ENCODE assay signal across 18 cellular contexts in genomic region chr2:100107911-100108647, GRCh38. TPM values are rescaled to one million over a fixed set of nuclear protein-coding genes. Genes with fewer than 3 reads are reported as not detected.
DNase-seq lines count a peak whose midpoint lies in the region; ATAC-seq and TF ChIP-seq lines count a peak whose summit lies in the region.
"Had no signal": no experiment of that assay in that cellular context is flagged by ENCODE, and none has a peak within 500 bp of the region (broad histone marks: within the 10 kb centered on the region; RNA-seq: fewer than 3 reads in every experiment).

No MANE protein-coding gene starts in this region.

- no peak for TF ChIP-seq POLR2A in transverse colon (IDR thresholded peaks at IDR 0.05)

- 72 to 85% methylated on average over 4 to 6 of the region's 6 CpGs for WGBS in transverse colon (ENCODE audit: low coverage in 1 of 2), 2 donors

- H3K9me3 Mint-ChIP-seq in activated naive CD8-positive, alpha-beta T cell treated with anti-CD3 and anti-CD28 coated beads, Interleukin-2, amount 50 U/mL, for 24 hours, result no peaks in the 10 kb centered on the region
- H3K9me3 Mint-ChIP-seq: activated naive CD4-positive, alpha-beta T cell treated with anti-CD3 and anti-CD28 coated beads, Interleukin-2, amount 50 U/mL, for 72 hours had no signal

- TF ChIP-seq CTCF in transverse colon (IDR thresholded peaks at IDR 0.05), result no peak

- intact Hi-C loops in transverse colon (cut with DNase I; ENCODE audit: low total_unique reads), result loop anchor here (5.0 kb wide), 1 partner anchor 551 kb away; no protein-coding TSS in a partner anchor

- DNase-seq in DMS53 (lab: John Stamatoyannopoulos, UW), result peak; percentile 24
- DNase-seq in DMS53 treated with DMSO at 0.1 percent for 48 hours (lab: John Stamatoyannopoulos, UW; ENCODE audit: unreplicated experiment), result no peak
- peak; percentile 88 for DNase-seq in SK-N-DZ (ENCODE audit: low spot score)
- DNase-seq in left kidney (ENCODE audit: low read depth, low spot score), result peak; percentile 75
- DNase-seq in transverse colon, result no peak
- no peak for DNase-seq in activated naive CD8-positive, alpha-beta T cell treated with anti-CD3 and anti-CD28 coated beads, Interleukin-2, amount 50 U/mL, for 24 hours
- DNase-seq in COR-L47 (lab: John Stamatoyannopoulos, UW), result no peak
- no peak for DNase-seq in dermis blood vessel endothelial cell
- DNase-seq: activated CD4-positive, alpha-beta T cell treated with anti-CD3 and anti-CD28 coated beads for 1 hour; colonic mucosa; heart right ventricle; left ventricle myocardium inferior; NCI-H2029 treated with DMSO at 0.1 percent for 48 hours; stimulated activated CD4-positive, alpha-beta T cell treated with anti-CD3 and anti-CD28 coated beads, Interleukin-4, amount 100 ng/mL, for 24 hours; stomach; upper lobe of left lung had no signal

- H3K36me3 Mint-ChIP-seq in activated naive CD8-positive, alpha-beta T cell treated with anti-CD3 and anti-CD28 coated beads, Interleukin-2, amount 50 U/mL, for 24 hours (ENCODE audit: low read depth), result no peaks in the 10 kb centered on the region

- in situ Hi-C loops in transverse colon (cut with MboI; ENCODE audit: low pct_ligation_motif_present in 1 of 4, low pct_unique_long_range_greater_than_20kb in 1 of 4, low sequenced_read_pairs in 3 of 4), result no loop called here

- H3K4me1 Mint-ChIP-seq in activated naive CD8-positive, alpha-beta T cell treated with anti-CD3 and anti-CD28 coated beads, Interleukin-2, amount 50 U/mL, for 24 hours, result peaks cover 8% of the 10 kb centered on the region

- H3K4me3 ChIP-seq in transverse colon, result no peak overlapping the region
- H3K4me3 ChIP-seq: colonic mucosa, heart right ventricle, left ventricle myocardium inferior, smooth muscle cell, stomach, upper lobe of left lung had no signal

- peak overlapping the region in 3 of 4 donors; percentile 61 to 68 (median 62) for H3K27ac ChIP-seq in transverse colon
- H3K27ac ChIP-seq: colonic mucosa, left ventricle myocardium inferior had no signal

- no peak overlapping the region for H3K4me3 Mint-ChIP-seq in activated naive CD8-positive, alpha-beta T cell treated with anti-CD3 and anti-CD28 coated beads, Interleukin-2, amount 50 U/mL, for 24 hours

- no peak for TF ChIP-seq EP300 in transverse colon (IDR thresholded peaks at IDR 0.05; ENCODE audit: low read depth)

- H3K9me3 ChIP-seq in transverse colon, result no peaks in the 10 kb centered on the region
- H3K9me3 ChIP-seq: colonic mucosa, heart right ventricle, left ventricle myocardium inferior, stomach, upper lobe of left lung had no signal

- H3K4me1 ChIP-seq in transverse colon, result peaks cover 0 to 23% (median 11%) of the 10 kb centered on the region in 4 donors
- H3K4me1 ChIP-seq: colonic mucosa had no signal

- H3K36me3 ChIP-seq in transverse colon, result no peaks in the 10 kb centered on the region
- H3K36me3 ChIP-seq: colonic mucosa, heart right ventricle, left ventricle myocardium inferior, stomach, upper lobe of left lung had no signal

- peaks cover 25% of the 10 kb centered on the region for H3K27me3 ChIP-seq in transverse colon

- no peak overlapping the region for H3K27ac Mint-ChIP-seq in activated naive CD8-positive, alpha-beta T cell treated with anti-CD3 and anti-CD28 coated beads, Interleukin-2, amount 50 U/mL, for 24 hours
- H3K27ac Mint-ChIP-seq: activated naive CD4-positive, alpha-beta T cell treated with anti-CD3 and anti-CD28 coated beads, Interleukin-2, amount 50 U/mL, for 72 hours had no signal

- H3K27me3 Mint-ChIP-seq in activated naive CD8-positive, alpha-beta T cell treated with anti-CD3 and anti-CD28 coated beads, Interleukin-2, amount 50 U/mL, for 24 hours, result peaks cover 19% of the 10 kb centered on the region

- no peak for ATAC-seq in activated naive CD8-positive, alpha-beta T cell treated with anti-CD3 and anti-CD28 coated beads, Interleukin-2, amount 50 U/mL, for 24 hours
- ATAC-seq: activated naive CD4-positive, alpha-beta T cell treated with anti-CD3 and anti-CD28 coated beads, Interleukin-2, amount 50 U/mL, for 72 hours had no signal

RNA-seq across cellular contexts. Expression of gene AFF3, which starts 34.3 kb away (rescaled TPM):
- 2.3 and 2.9 TPM in 2 replicates for polyA plus RNA-seq in SK-N-DZ (2014; cell fraction: cytosol; rRNA removed)
- 2.2 and 6.4 TPM in 2 replicates for polyA plus RNA-seq in SK-N-DZ (2014; cell fraction: nucleus; rRNA removed)
- total RNA-seq in transverse colon, result 10 to 100 TPM in 2 of 4 donors, 1 to 10 TPM in 2; 9.0 to 20.2 (median 14.5) TPM
- total RNA-seq in dermis blood vessel endothelial cell, result 0.05 TPM in 1 of 2 replicates, not detected in the other

Comparison
In these comparisons a context has a peak if more than half of its experiments do, and no peak if none do; other contexts are left out.
1. DNase-seq: peak in DMS53 (single experiment), SK-N-DZ (single experiment) and left kidney (single experiment); none in DMS53 treated with DMSO at 0.1 percent for 48 hours (single experiment), transverse colon (single experiment), activated naive CD8-positive, alpha-beta T cell treated with anti-CD3 and anti-CD28 coated beads, Interleukin-2, amount 50 U/mL, for 24 hours (single experiment), COR-L47 (single experiment) and dermis blood vessel endothelial cell (single experiment).